Comparison of ENCODE assay signal across 8 cellular contexts in the genomic region with DNA sequence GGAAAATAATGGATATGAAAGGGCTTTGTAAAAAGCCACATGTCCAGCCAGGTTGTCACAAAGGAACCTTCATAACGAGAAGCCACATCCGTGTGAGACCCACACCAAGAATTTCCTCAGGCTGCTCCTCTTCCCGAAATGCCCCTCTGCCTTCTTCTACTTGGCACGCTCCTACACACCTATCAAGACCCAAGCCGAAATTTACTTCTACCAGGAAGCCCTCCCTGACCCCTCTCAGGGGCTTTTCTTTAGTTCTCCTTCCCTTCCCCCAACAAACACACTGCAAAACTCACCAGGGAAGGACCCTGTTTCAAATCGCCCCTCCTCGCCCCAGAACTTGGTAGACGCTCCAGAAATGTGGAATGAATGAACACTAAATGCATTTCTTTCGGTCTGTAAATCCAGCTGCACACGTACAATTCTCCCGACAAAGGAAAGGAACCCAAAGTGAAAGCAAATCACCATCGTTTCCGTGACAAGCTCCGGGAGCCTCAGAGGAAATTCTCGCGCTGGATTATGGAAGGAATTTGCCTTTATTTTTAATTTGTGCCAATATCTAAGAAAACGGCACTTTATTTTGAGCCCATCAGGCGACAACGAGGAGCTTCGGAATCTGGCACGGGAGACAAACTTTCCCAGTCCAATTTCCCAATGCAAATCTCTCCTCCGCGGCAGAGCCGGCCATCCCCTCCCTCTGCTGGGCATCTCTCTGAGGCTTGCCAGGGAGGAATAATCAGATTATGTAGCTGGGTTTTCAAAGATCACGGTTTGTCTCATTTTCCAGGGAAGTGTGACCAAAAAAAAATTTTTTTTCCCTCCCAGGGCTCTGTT. TPM values are rescaled to one million over a fixed set of nuclear protein-coding genes. Genes with fewer than 3 reads are reported as not detected.
DNase-seq lines count a peak whose midpoint lies in the region; ATAC-seq and TF ChIP-seq lines count a peak whose summit lies in the region.

No MANE protein-coding gene starts in this region.

- H3K27ac ChIP-seq in RWPE2 (ENCODE audit: poor library complexity, severe bottlenecking) (no peak overlapping the region), fibroblast of lung (ENCODE audit: insufficient read depth, low read length) (peak overlapping the region; percentile 64), rectal smooth muscle tissue (ENCODE audit: low read depth, low read length) (peak overlapping the region; percentile 32), endodermal cell (ENCODE audit: low read depth, low read length) (no peak overlapping the region)

- peak overlapping the region; percentile 72 for H2AFZ ChIP-seq in fibroblast of lung (ENCODE audit: low read length)

- H3K4me2 ChIP-seq in fibroblast of lung (ENCODE audit: extremely low read depth, insufficient read depth, low read length), result peak overlapping the region; percentile 59

- WGBS in endodermal cell (ENCODE audit: insufficient coverage in 1 of 2, insufficient read length in 1 of 2), 2 experiments, result 60 to 62% methylated on average over 18 to 25 of the region's 25 CpGs

- H3K9ac ChIP-seq in fibroblast of lung (ENCODE audit: insufficient read depth, low read length) (peak overlapping the region; percentile 52), rectal smooth muscle tissue (ENCODE audit: low read length) (peak overlapping the region; percentile 29), endodermal cell (ENCODE audit: extremely low read depth, low read length, poor library complexity, severe bottlenecking) (no peak overlapping the region)

- H3K4me3 ChIP-seq in RWPE2 (ENCODE audit: severe bottlenecking), result peak overlapping the region; percentile 40
- peak overlapping the region; percentile 56 to 89 (median 76) for H3K4me3 ChIP-seq in fibroblast of lung (replicated peaks in 1 of 4; ENCODE audit: control extremely low read depth in 1 of 4, insufficient read depth in 1 of 4, low read depth in 3 of 4, low read length in 4 of 4)
- peak overlapping the region; percentile 68 for H3K4me3 ChIP-seq in rectal smooth muscle tissue (ENCODE audit: low read length)
- no peak overlapping the region for H3K4me3 ChIP-seq in endodermal cell (ENCODE audit: low read length)

- H3K36me3 Mint-ChIP-seq in endodermal cell (ENCODE audit: low read depth), result no peaks in the 10 kb centered on the region

- H3K9me3 Mint-ChIP-seq in endodermal cell, result no peaks in the 10 kb centered on the region

- no peak overlapping the region for H3K4me3 Mint-ChIP-seq in endodermal cell

- peaks cover 16% of the 10 kb centered on the region for H3K27me3 ChIP-seq in RWPE2 (ENCODE audit: insufficient read depth, poor library complexity, severe bottlenecking)
- peaks cover 12% of the 10 kb centered on the region for H3K27me3 ChIP-seq in fibroblast of lung (ENCODE audit: control insufficient read depth, insufficient read depth, low read length)
- no peaks in the 10 kb centered on the region for H3K27me3 ChIP-seq in rectal smooth muscle tissue (ENCODE audit: control insufficient read depth, insufficient read depth, low read length)
- H3K27me3 ChIP-seq in endodermal cell (ENCODE audit: control insufficient read depth, insufficient read depth, low read length, poor library complexity, severe bottlenecking), result peaks cover 46% of the 10 kb centered on the region

- DNase-seq in D341Med (ENCODE audit: low spot score) (peak; percentile 60), RWPE2 (ENCODE audit: low spot score) (no peak), fibroblast of lung (ENCODE audit: low read depth in 2 of 2) (peak; percentile 55 to 56), pons (ENCODE audit: low spot score) (no peak), endodermal cell (no peak)
- no peak for DNase-seq in activated naive CD4-positive, alpha-beta T cell treated with Interleukin-2 at 50 U/mL for 16 hours

- no peak overlapping the region for H3K27ac Mint-ChIP-seq in endodermal cell

- no peaks in the 10 kb centered on the region for H3K9me3 ChIP-seq in RWPE2 (ENCODE audit: severe bottlenecking)
- no peaks in the 10 kb centered on the region for H3K9me3 ChIP-seq in fibroblast of lung (ENCODE audit: control insufficient read depth, insufficient read depth, low read depth, low read length)
- no peaks in the 10 kb centered on the region for H3K9me3 ChIP-seq in endodermal cell (ENCODE audit: control insufficient read depth, low read length)

- TF ChIP-seq CTCF in RWPE2 (IDR thresholded peaks at IDR 0.05; ENCODE audit: poor library complexity, severe bottlenecking) (peak; percentile 6), fibroblast of lung (conservative IDR thresholded peaks at IDR 0.05 in 1 of 2, IDR thresholded peaks at IDR 0.05 in 1 of 2; ENCODE audit: low read depth in 1 of 2, low read length in 2 of 2) (peak; percentile 46 to 55), endodermal cell (conservative IDR thresholded peaks at IDR 0.05) (no peak)

- no peaks in the 10 kb centered on the region for H3K4me1 ChIP-seq in RWPE2 (ENCODE audit: insufficient read depth, poor library complexity, severe bottlenecking)
- no peaks in the 10 kb centered on the region for H3K4me1 ChIP-seq in fibroblast of lung (ENCODE audit: control insufficient read depth, extremely low read depth, insufficient read depth, low read length)
- peaks cover 7% of the 10 kb centered on the region for H3K4me1 ChIP-seq in rectal smooth muscle tissue (ENCODE audit: control insufficient read depth, insufficient read depth, low read length)
- H3K4me1 ChIP-seq in endodermal cell (ENCODE audit: control insufficient read depth, insufficient read depth, low read length), result no peaks in the 10 kb centered on the region

- H4K20me1 ChIP-seq in fibroblast of lung (ENCODE audit: control insufficient read depth, extremely low read depth, insufficient read depth, low read length), result no peaks in the 10 kb centered on the region

- ATAC-seq in RWPE2 (ENCODE audit: low read depth) (no peak), GM19463 (IDR thresholded peaks at IDR 0.05; ENCODE audit: unreplicated experiment) (no peak)

- no peaks in the 10 kb centered on the region for H3K36me3 ChIP-seq in RWPE2 (ENCODE audit: low read depth)
- no peaks in the 10 kb centered on the region for H3K36me3 ChIP-seq in fibroblast of lung (ENCODE audit: control insufficient read depth, insufficient read depth, low read length)
- no peaks in the 10 kb centered on the region for H3K36me3 ChIP-seq in rectal smooth muscle tissue (ENCODE audit: control insufficient read depth, insufficient read depth, low read length)
- no peaks in the 10 kb centered on the region for H3K36me3 ChIP-seq in endodermal cell (ENCODE audit: control insufficient read depth, insufficient read depth, low read length)

- peaks cover 3% of the 10 kb centered on the region for H3K4me1 Mint-ChIP-seq in endodermal cell

- H3K79me2 ChIP-seq in fibroblast of lung (ENCODE audit: control insufficient read depth, insufficient read depth, low read length), result no peaks in the 10 kb centered on the region

- H3K27me3 Mint-ChIP-seq in endodermal cell (ENCODE audit: insufficient read depth), result peaks cover 25% of the 10 kb centered on the region

RNA-seq across cellular contexts. Expression of gene SHISAL1, which starts 13.2 kb away (rescaled TPM):
- total RNA-seq in fibroblast of lung (2.1 and 3.5 TPM in 2 replicates), endodermal cell (under 1 TPM; 0.42 to 0.95 TPM)
- 0.73 and 2.0 TPM in 2 replicates for polyA plus RNA-seq in fibroblast of lung
- 0.54 and 1.7 TPM in 2 replicates for polyA plus RNA-seq in fibroblast of lung (2012)
- 0.90 and 3.2 TPM in 2 replicates for polyA minus RNA-seq in fibroblast of lung (ENCODE audit: low replicate concordance)
- 2.8 TPM for polyA plus RNA-seq in endodermal cell (2013, experiment 1 of 2)
- 3.2 TPM for polyA plus RNA-seq in endodermal cell (2013, experiment 2 of 2)

Comparison
In these comparisons a context has a peak if more than half of its experiments do, and no peak if none do; other contexts are left out.
1. DNase-seq: peak in D341Med (single experiment) and fibroblast of lung (2 of 2); none in RWPE2 (single experiment), pons (single experiment), endodermal cell (single experiment) and activated naive CD4-positive, alpha-beta T cell treated with Interleukin-2 at 50 U/mL for 16 hours (single experiment).
2. H3K27ac ChIP-seq: peak in fibroblast of lung (single experiment) and rectal smooth muscle tissue (single experiment); none in RWPE2 (single experiment) and endodermal cell (single experiment).